1 cellular context compared by ENCODE assay signal in the genomic region with DNA sequence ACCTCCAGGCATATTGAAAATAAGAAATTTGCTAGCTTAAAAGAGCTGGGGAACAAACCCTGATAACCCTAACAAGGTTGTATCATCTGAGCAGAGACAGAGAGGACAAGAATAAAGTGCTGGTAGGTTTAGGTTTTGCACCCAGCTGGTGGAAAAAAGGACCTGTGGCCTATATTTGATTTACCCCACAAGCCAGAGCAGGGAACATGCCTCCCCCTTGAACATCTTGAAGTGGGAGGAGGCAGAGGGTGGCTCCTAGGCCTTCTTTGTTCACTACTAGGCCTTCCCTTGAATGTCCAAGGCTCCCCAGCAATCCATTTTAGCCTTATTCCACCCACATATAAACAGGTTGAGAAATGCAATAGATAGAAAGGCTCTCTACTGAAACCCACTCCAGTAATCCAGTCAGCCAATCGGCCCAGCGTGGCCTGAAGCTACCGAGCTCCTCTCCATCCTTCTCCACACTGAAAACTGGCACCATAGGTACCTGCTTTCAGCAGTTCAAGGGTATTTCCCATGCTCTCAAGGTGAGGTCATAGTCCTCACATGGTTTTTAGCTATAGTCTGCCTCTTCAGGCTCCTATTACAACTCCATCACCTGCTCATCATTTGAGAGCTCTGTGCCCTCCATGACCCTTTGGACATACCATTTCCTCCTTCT.
TF ChIP-seq lines count a peak whose summit lies in the region.

No MANE protein-coding gene starts in this region.

TF ChIP-seq in IMR-90, 13 proteins besides CTCF, POLR2A, EP300 and RAD21 (continued from another document):
- TF ChIP-seq, protein P1, sequence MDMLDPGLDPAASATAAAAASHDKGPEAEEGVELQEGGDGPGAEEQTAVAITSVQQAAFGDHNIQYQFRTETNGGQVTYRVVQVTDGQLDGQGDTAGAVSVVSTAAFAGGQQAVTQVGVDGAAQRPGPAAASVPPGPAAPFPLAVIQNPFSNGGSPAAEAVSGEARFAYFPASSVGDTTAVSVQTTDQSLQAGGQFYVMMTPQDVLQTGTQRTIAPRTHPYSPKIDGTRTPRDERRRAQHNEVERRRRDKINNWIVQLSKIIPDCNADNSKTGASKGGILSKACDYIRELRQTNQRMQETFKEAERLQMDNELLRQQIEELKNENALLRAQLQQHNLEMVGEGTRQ (IDR thresholded peaks at IDR 0.05; ENCODE audit: low read depth, low read length): no peak
- TF ChIP-seq BHLHE40 (IDR thresholded peaks at IDR 0.05; ENCODE audit: low read depth, low read length) (no peak), FOS (IDR thresholded peaks at IDR 0.05; ENCODE audit: low read depth, low read length) (no peak), NFE2L2 (IDR thresholded peaks at IDR 0.05; ENCODE audit: low read depth, low read length) (no peak)
- TF ChIP-seq, protein P2, sequence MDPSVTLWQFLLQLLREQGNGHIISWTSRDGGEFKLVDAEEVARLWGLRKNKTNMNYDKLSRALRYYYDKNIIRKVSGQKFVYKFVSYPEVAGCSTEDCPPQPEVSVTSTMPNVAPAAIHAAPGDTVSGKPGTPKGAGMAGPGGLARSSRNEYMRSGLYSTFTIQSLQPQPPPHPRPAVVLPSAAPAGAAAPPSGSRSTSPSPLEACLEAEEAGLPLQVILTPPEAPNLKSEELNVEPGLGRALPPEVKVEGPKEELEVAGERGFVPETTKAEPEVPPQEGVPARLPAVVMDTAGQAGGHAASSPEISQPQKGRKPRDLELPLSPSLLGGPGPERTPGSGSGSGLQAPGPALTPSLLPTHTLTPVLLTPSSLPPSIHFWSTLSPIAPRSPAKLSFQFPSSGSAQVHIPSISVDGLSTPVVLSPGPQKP (IDR thresholded peaks at IDR 0.05; ENCODE audit: borderline replicate concordance, low read depth, low read length): no peak
